In the genomic region with DNA sequence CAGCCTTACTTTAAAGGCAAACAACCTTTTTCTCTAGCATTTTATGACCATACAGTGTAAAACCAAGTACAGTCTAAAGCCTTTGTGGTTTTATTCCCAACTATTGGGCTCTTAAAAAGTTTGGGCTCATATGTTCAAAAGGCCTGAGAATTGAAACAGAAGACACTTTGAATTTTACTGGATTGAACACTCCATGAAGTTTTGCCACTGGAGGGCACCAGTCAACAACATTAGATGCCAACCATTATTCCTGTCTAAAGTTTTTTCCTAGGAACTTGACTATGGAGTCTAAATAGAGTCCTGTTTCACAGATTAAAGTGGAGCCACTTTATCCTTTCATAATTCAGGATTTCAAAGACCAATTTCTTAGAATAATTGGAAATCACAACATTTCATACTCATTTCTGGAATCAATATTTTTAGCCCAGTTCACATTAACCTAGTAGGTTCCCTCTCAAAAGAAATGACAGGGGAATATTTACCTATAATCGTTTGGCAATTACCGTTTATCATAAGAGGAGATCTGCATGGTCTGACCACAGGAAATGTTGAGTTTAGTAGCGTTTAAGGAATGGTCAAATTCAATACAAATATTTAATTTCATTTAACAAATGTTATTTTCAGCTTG, we compare ENCODE assay signal across 10 cellular contexts.
A peak's percentile ranks its signal among the peaks of the same experiment; 100 is the strongest.
DNase-seq lines count a peak whose midpoint lies in the region; ATAC-seq and TF ChIP-seq lines count a peak whose summit lies in the region.
"Had no signal": no experiment of that assay in that cellular context is flagged by ENCODE, and none has a peak within 500 bp of the region (broad histone marks: within the 10 kb centered on the region; RNA-seq: fewer than 3 reads in every experiment).

No MANE protein-coding gene starts in this region.

- no peaks in the 10 kb centered on the region for H3K27me3 ChIP-seq in liver (ENCODE audit: control insufficient read depth in 4 of 4, insufficient read depth in 4 of 4, low read length in 3 of 4)
- H3K27me3 ChIP-seq: neutrophil had no signal

- no peaks in the 10 kb centered on the region for H3K36me3 ChIP-seq in liver (ENCODE audit: control insufficient read depth in 4 of 4, insufficient read depth in 3 of 4, low read depth in 1 of 4, low read length in 3 of 4)
- H3K36me3 ChIP-seq: neutrophil had no signal

- 40% methylated on average over 3 of the region's 3 CpGs for WGBS in liver
- 61 to 74% methylated on average over 3 of the region's 3 CpGs for WGBS in lower leg skin, 2 donors

- H3K4me3 Mint-ChIP-seq in activated T-helper 17 cell treated with anti-CD3 and anti-CD28 coated beads, Interleukin-2, amount 50 U/mL, for 72 hours = no peak overlapping the region
- no peak overlapping the region for H3K4me3 Mint-ChIP-seq in activated CD4-positive, alpha-beta memory T cell treated with anti-CD3 and anti-CD28 coated beads for 36 hours
- H3K4me3 Mint-ChIP-seq: T-helper 1 cell treated with Interleukin-12 subunit alpha and Interleukin-12 subunit beta and Interleukin-4 antibody, amounts not matched to agents 30 μg/mL and 1 μg/mL, for 36 hours had no signal

- no peak overlapping the region for H3K27ac ChIP-seq in liver (ENCODE audit: low read depth in 1 of 2, low read length in 2 of 2)
- H3K27ac ChIP-seq: neutrophil had no signal

- H3K9ac ChIP-seq in liver (ENCODE audit: low read depth in 1 of 2, low read length in 2 of 2) = no peak overlapping the region

- in situ Hi-C loops in T47D (cut with HindIII; ENCODE audit: low pct_unique_long_range_greater_than_20kb, low sequenced_read_pairs) = no loop called here

- H3K9me3 Mint-ChIP-seq in activated T-helper 17 cell treated with anti-CD3 and anti-CD28 coated beads, Interleukin-2, amount 50 U/mL, for 72 hours = peaks cover 14% of the 10 kb centered on the region
- peaks cover 6% of the 10 kb centered on the region for H3K9me3 Mint-ChIP-seq in activated CD4-positive, alpha-beta memory T cell treated with anti-CD3 and anti-CD28 coated beads for 36 hours
- H3K9me3 Mint-ChIP-seq: T-helper 1 cell treated with Interleukin-12 subunit alpha and Interleukin-12 subunit beta and Interleukin-4 antibody, amounts not matched to agents 30 μg/mL and 1 μg/mL, for 36 hours had no signal

- no peaks in the 10 kb centered on the region for H3K36me3 Mint-ChIP-seq in activated T-helper 17 cell treated with anti-CD3 and anti-CD28 coated beads, Interleukin-2, amount 50 U/mL, for 72 hours (ENCODE audit: low read depth)
- H3K36me3 Mint-ChIP-seq in activated CD4-positive, alpha-beta memory T cell treated with anti-CD3 and anti-CD28 coated beads for 36 hours = no peaks in the 10 kb centered on the region

- no peaks in the 10 kb centered on the region for H3K4me1 Mint-ChIP-seq in activated T-helper 17 cell treated with anti-CD3 and anti-CD28 coated beads, Interleukin-2, amount 50 U/mL, for 72 hours
- no peaks in the 10 kb centered on the region for H3K4me1 Mint-ChIP-seq in activated CD4-positive, alpha-beta memory T cell treated with anti-CD3 and anti-CD28 coated beads for 36 hours (ENCODE audit: low read depth)

- TF ChIP-seq RAD21 in liver (IDR thresholded peaks at IDR 0.05) = peak; percentile 86 to 87

- H3K4me3 ChIP-seq in liver (ENCODE audit: low read depth in 1 of 3, low read length in 3 of 3) = no peak overlapping the region
- H3K4me3 ChIP-seq in lower leg skin (ENCODE audit: low read depth, poor library complexity, severe bottlenecking) = no peak overlapping the region

- intact Hi-C loops in lower leg skin (cut with DNase I; ENCODE audit: low total_unique reads) = no loop called here
- intact Hi-C loops in activated CD4-positive, alpha-beta memory T cell treated with anti-CD3 and anti-CD28 coated beads for 36 hours (cut with micrococcal nuclease) = no loop called here

- no peak for TF ChIP-seq POLR2A in lower leg skin (IDR thresholded peaks at IDR 0.05)

- POLR2A ChIA-PET in activated CD4-positive, alpha-beta memory T cell treated with anti-CD3 and anti-CD28 coated beads for 36 hours (lab: Charles Lee) = no interaction called here

- CTCF ChIA-PET in activated CD4-positive, alpha-beta memory T cell treated with anti-CD3 and anti-CD28 coated beads for 36 hours (lab: Charles Lee) = no interaction called here

- DNase-seq in GM04504 (ENCODE audit: low read depth) (peak; percentile 17), NCI-H146 treated with DMSO at 0.1 percent for 48 hours (lab: John Stamatoyannopoulos, UW; ENCODE audit: unreplicated experiment) (peak; percentile 42), T47D (ENCODE audit: low read depth in 1 of 2, low spot score in 1 of 2) (peak; percentile 39 to 60), lower leg skin (ENCODE audit: low spot score in 2 of 2) (no peak)
- no peak for DNase-seq in activated CD4-positive, alpha-beta memory T cell treated with anti-CD3 and anti-CD28 coated beads for 36 hours

- no peaks in the 10 kb centered on the region for H3K4me1 ChIP-seq in liver (ENCODE audit: control insufficient read depth in 4 of 4, insufficient read depth in 4 of 4, low read length in 3 of 4)

- no peak overlapping the region for H3K27ac Mint-ChIP-seq in activated T-helper 17 cell treated with anti-CD3 and anti-CD28 coated beads, Interleukin-2, amount 50 U/mL, for 72 hours
- no peak overlapping the region for H3K27ac Mint-ChIP-seq in activated CD4-positive, alpha-beta memory T cell treated with anti-CD3 and anti-CD28 coated beads for 36 hours
- H3K27ac Mint-ChIP-seq: T-helper 1 cell treated with Interleukin-12 subunit alpha and Interleukin-12 subunit beta and Interleukin-4 antibody, amounts not matched to agents 30 μg/mL and 1 μg/mL, for 36 hours had no signal

- TF ChIP-seq CTCF in liver (IDR thresholded peaks at IDR 0.05; ENCODE audit: low read depth, low read length, missing input control) = peak; percentile 63
- no peak for TF ChIP-seq CTCF in lower leg skin (IDR thresholded peaks at IDR 0.05)

- no peaks in the 10 kb centered on the region for H3K27me3 Mint-ChIP-seq in activated T-helper 17 cell treated with anti-CD3 and anti-CD28 coated beads, Interleukin-2, amount 50 U/mL, for 72 hours
- H3K27me3 Mint-ChIP-seq in activated CD4-positive, alpha-beta memory T cell treated with anti-CD3 and anti-CD28 coated beads for 36 hours = no peaks in the 10 kb centered on the region

- H3K9me3 ChIP-seq in liver (ENCODE audit: control insufficient read depth in 4 of 4, low read length in 3 of 4) = no peaks in the 10 kb centered on the region
- H3K9me3 ChIP-seq: neutrophil had no signal

- no peak for ATAC-seq in activated T-helper 17 cell treated with anti-CD3 and anti-CD28 coated beads, Interleukin-2, amount 50 U/mL, for 72 hours (replicated peaks)
- ATAC-seq in GM18861 (IDR thresholded peaks at IDR 0.05; ENCODE audit: unreplicated experiment) = no peak

TF ChIP-seq in liver, 16 proteins besides CTCF, POLR2A, EP300 and RAD21:
- TF ChIP-seq FOXA1 (IDR thresholded peaks at IDR 0.05) = no peak
- TF ChIP-seq NR2F2 (IDR thresholded peaks at IDR 0.05) = no peak
- TF ChIP-seq, protein P1, sequence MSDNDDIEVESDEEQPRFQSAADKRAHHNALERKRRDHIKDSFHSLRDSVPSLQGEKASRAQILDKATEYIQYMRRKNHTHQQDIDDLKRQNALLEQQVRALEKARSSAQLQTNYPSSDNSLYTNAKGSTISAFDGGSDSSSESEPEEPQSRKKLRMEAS (IDR thresholded peaks at IDR 0.05) = no peak

Comparison
In these comparisons a context has a peak if more than half of its experiments do, and no peak if none do; other contexts are left out.
1. DNase-seq: peak in GM04504 (single experiment), NCI-H146 treated with DMSO at 0.1 percent for 48 hours (single experiment) and T47D (2 of 2); none in lower leg skin (0 of 2) and activated CD4-positive, alpha-beta memory T cell treated with anti-CD3 and anti-CD28 coated beads for 36 hours (single experiment).